Comparison of ENCODE assay signal across 12 cellular contexts in genomic region chr21:45306832-45307571, GRCh38. TPM values are rescaled to one million over a fixed set of nuclear protein-coding genes. Genes with fewer than 3 reads are reported as not detected.
DNase-seq lines count a peak whose midpoint lies in the region.
"Had no signal": no experiment of that assay in that cellular context is flagged by ENCODE, and none has a peak within 500 bp of the region (broad histone marks: within the 10 kb centered on the region; RNA-seq: fewer than 3 reads in every experiment).

No MANE protein-coding gene starts in this region.

- CTCF ChIA-PET in activated CD4-positive, alpha-beta memory T cell treated with anti-CD3 and anti-CD28 coated beads, Interleukin-2, amount 10 ng/mL, durations not matched to agents 7 days and 5 days (lab: Charles Lee), result no interaction called here

- DNase-seq in GM03348 (ENCODE audit: low spot score) (peak; percentile 65), brain pericyte (ENCODE audit: low read depth, low spot score) (peak; percentile 87), iris pigment epithelial cell (ENCODE audit: low read depth) (peak; percentile 78), retina (peak; percentile 92), T1000 (lab: John Stamatoyannopoulos, UW) (no peak), NCI-H526 (lab: John Stamatoyannopoulos, UW) (no peak)
- DNase-seq in stimulated activated CD4-positive, alpha-beta T cell treated with anti-CD3 and anti-CD28 coated beads, Interleukin-15, amount 100 ng/mL, for 24 hours, result no peak
- no peak for DNase-seq in activated CD4-positive, alpha-beta memory T cell treated with anti-CD3 and anti-CD28 coated beads, Interleukin-2, amount 10 ng/mL, durations not matched to agents 7 days and 5 days
- DNase-seq: activated CD4-positive, alpha-beta T cell treated with anti-CD3 and anti-CD28 coated beads for 4 hours; DND-41; H9; MM.1S had no signal

- H3K27me3 Mint-ChIP-seq in activated CD4-positive, alpha-beta memory T cell treated with anti-CD3 and anti-CD28 coated beads, Interleukin-2, amount 10 ng/mL, durations not matched to agents 7 days and 5 days, result peaks cover 7% of the 10 kb centered on the region

- H3K27ac Mint-ChIP-seq in activated CD4-positive, alpha-beta memory T cell treated with anti-CD3 and anti-CD28 coated beads, Interleukin-2, amount 10 ng/mL, durations not matched to agents 7 days and 5 days, result no peak overlapping the region

- no peaks in the 10 kb centered on the region for H3K9me3 Mint-ChIP-seq in activated CD4-positive, alpha-beta memory T cell treated with anti-CD3 and anti-CD28 coated beads, Interleukin-2, amount 10 ng/mL, durations not matched to agents 7 days and 5 days
- H3K9me3 Mint-ChIP-seq: H9 had no signal

- POLR2A ChIA-PET in activated CD4-positive, alpha-beta memory T cell treated with anti-CD3 and anti-CD28 coated beads, Interleukin-2, amount 10 ng/mL, durations not matched to agents 7 days and 5 days (lab: Charles Lee), result no interaction called here

- H3K4me3 Mint-ChIP-seq in activated CD4-positive, alpha-beta memory T cell treated with anti-CD3 and anti-CD28 coated beads, Interleukin-2, amount 10 ng/mL, durations not matched to agents 7 days and 5 days, result no peak overlapping the region
- H3K4me3 Mint-ChIP-seq: H9 had no signal

- H3K36me3 Mint-ChIP-seq in activated CD4-positive, alpha-beta memory T cell treated with anti-CD3 and anti-CD28 coated beads, Interleukin-2, amount 10 ng/mL, durations not matched to agents 7 days and 5 days (ENCODE audit: low read depth), result no peaks in the 10 kb centered on the region

- peaks cover 16% of the 10 kb centered on the region for H3K4me1 Mint-ChIP-seq in activated CD4-positive, alpha-beta memory T cell treated with anti-CD3 and anti-CD28 coated beads, Interleukin-2, amount 10 ng/mL, durations not matched to agents 7 days and 5 days

RNA-seq across cellular contexts. Expression of gene POFUT2, which starts 19.3 kb away (rescaled TPM):
- total RNA-seq in activated CD4-positive, alpha-beta memory T cell treated with anti-CD3 and anti-CD28 coated beads, Interleukin-2, amount 10 ng/mL, durations not matched to agents 7 days and 5 days, result 10 to 100 TPM; 23.5 to 25.1 TPM

Comparison
In these comparisons a context has a peak if more than half of its experiments do, and no peak if none do; other contexts are left out.
1. DNase-seq: peak in GM03348 (single experiment), brain pericyte (single experiment), iris pigment epithelial cell (single experiment) and retina (single experiment); none in T1000 (single experiment), stimulated activated CD4-positive, alpha-beta T cell treated with anti-CD3 and anti-CD28 coated beads, Interleukin-15, amount 100 ng/mL, for 24 hours (single experiment), activated CD4-positive, alpha-beta memory T cell treated with anti-CD3 and anti-CD28 coated beads, Interleukin-2, amount 10 ng/mL, durations not matched to agents 7 days and 5 days (single experiment) and NCI-H526 (0 of 2).